In genomic region chr2:104476075-104476474, GRCh38 we compare ENCODE assay signal across 27 cellular contexts.
DNase-seq lines count a peak whose midpoint lies in the region; ATAC-seq and TF ChIP-seq lines count a peak whose summit lies in the region.
"Had no signal": no experiment of that assay in that cellular context is flagged by ENCODE, and none has a peak within 500 bp of the region (broad histone marks: within the 10 kb centered on the region; RNA-seq: fewer than 3 reads in every experiment).

No MANE protein-coding gene starts in this region.

- H3K27me3 ChIP-seq in OCI-LY3 (ENCODE audit: low read depth, low read length) (no peaks in the 10 kb centered on the region), right lobe of liver (no peaks in the 10 kb centered on the region)
- H3K27me3 ChIP-seq: MG63, Peyer's patch had no signal

- no peak overlapping the region for H3K4me3 ChIP-seq in OCI-LY3 (ENCODE audit: low read length)
- peak overlapping the region in 1 of 3 donors; percentile 46 for H3K4me3 ChIP-seq in right lobe of liver
- H3K4me3 ChIP-seq: MG63, SK-N-MC had no signal

- no peaks in the 10 kb centered on the region for H3K4me1 Mint-ChIP-seq in activated T-helper 17 cell treated with anti-CD3 and anti-CD28 coated beads, Interleukin-2, amount 50 U/mL, for 72 hours

- H3K27me3 Mint-ChIP-seq in activated T-helper 17 cell treated with anti-CD3 and anti-CD28 coated beads, Interleukin-2, amount 50 U/mL, for 72 hours = no peaks in the 10 kb centered on the region

- no peaks in the 10 kb centered on the region for H3K79me2 ChIP-seq in OCI-LY3 (ENCODE audit: low read length)

- intact Hi-C loops in right lobe of liver (cut with DNase I) = no loop called here
- intact Hi-C loops in Right ventricle myocardium superior (cut with DNase I) = no loop called here

- no peaks in the 10 kb centered on the region for H3K36me3 Mint-ChIP-seq in activated T-helper 17 cell treated with anti-CD3 and anti-CD28 coated beads, Interleukin-2, amount 50 U/mL, for 72 hours (ENCODE audit: low read depth)

- ATAC-seq in right lobe of liver = peak in 3 of 4 donors; percentile 38 to 65 (median 52)
- no peak for ATAC-seq in GM19397 (IDR thresholded peaks at IDR 0.05; ENCODE audit: unreplicated experiment)
- ATAC-seq in HG02623 (IDR thresholded peaks at IDR 0.05; ENCODE audit: unreplicated experiment) = no peak
- ATAC-seq in activated T-helper 17 cell treated with anti-CD3 and anti-CD28 coated beads, Interleukin-2, amount 50 U/mL, for 72 hours (replicated peaks) = no peak
- no peak for ATAC-seq in Right ventricle myocardium superior (ENCODE audit: poor library complexity)

- no peaks in the 10 kb centered on the region for H3K9me3 Mint-ChIP-seq in activated T-helper 17 cell treated with anti-CD3 and anti-CD28 coated beads, Interleukin-2, amount 50 U/mL, for 72 hours

- TF ChIP-seq CTCF in OCI-LY3 (IDR thresholded peaks at IDR 0.05; ENCODE audit: low read depth, low read length) (no peak), right lobe of liver (IDR thresholded peaks at IDR 0.05) (no peak)

- 0 out of 2 replicates have a peak overlapping the region, but pooled peaks have one; percentile 4 for H3K4me2 ChIP-seq in OCI-LY3 (ENCODE audit: low read length)

- H3K27ac ChIP-seq in OCI-LY3 (ENCODE audit: low read length) (no peak overlapping the region), right lobe of liver (peak overlapping the region in 1 of 3 donors; percentile 39), temporal lobe (ENCODE audit: low read depth, low read length) (peak overlapping the region; percentile 79)
- H3K27ac ChIP-seq: Peyer's patch, SK-N-MC had no signal

- no peak overlapping the region for H2AFZ ChIP-seq in OCI-LY3 (ENCODE audit: low read depth, low read length)

- H3K36me3 ChIP-seq in OCI-LY3 (replicated peaks; ENCODE audit: low read depth, low read length) (no peaks in the 10 kb centered on the region), right lobe of liver (no peaks in the 10 kb centered on the region)
- H3K36me3 ChIP-seq: MG63, Peyer's patch had no signal

- H4K20me1 ChIP-seq in OCI-LY3 (ENCODE audit: insufficient read depth, low read length) = no peaks in the 10 kb centered on the region

- H3K9ac ChIP-seq in OCI-LY3 (ENCODE audit: low read length) = no peak overlapping the region

- 53% methylated on average over 3 of the region's 3 CpGs for WGBS in right lobe of liver (ENCODE audit: insufficient coverage, low coverage, low lambda C conversion rate, missing lambda C conversion rate)

- no peak overlapping the region for H3K4me3 Mint-ChIP-seq in activated T-helper 17 cell treated with anti-CD3 and anti-CD28 coated beads, Interleukin-2, amount 50 U/mL, for 72 hours

- H3K27ac Mint-ChIP-seq in activated T-helper 17 cell treated with anti-CD3 and anti-CD28 coated beads, Interleukin-2, amount 50 U/mL, for 72 hours = no peak overlapping the region

- no peak for TF ChIP-seq POLR2A in right lobe of liver (IDR thresholded peaks at IDR 0.05)

- H3K4me1 ChIP-seq in OCI-LY3 (ENCODE audit: low read length) (peaks cover 23% of the 10 kb centered on the region), right lobe of liver (peaks cover 0 to 8% (median 0%) of the 10 kb centered on the region in 4 donors)

- H3K9me3 ChIP-seq in OCI-LY3 (ENCODE audit: insufficient read depth, low read length) (no peaks in the 10 kb centered on the region), right lobe of liver (no peaks in the 10 kb centered on the region)
- H3K9me3 ChIP-seq: MG63, Peyer's patch had no signal

- DNase-seq in globus pallidus (ENCODE audit: low spot score) (peak; percentile 61), right lobe of liver (no peak), Right ventricle myocardium superior (no peak)
- DNase-seq: ACHN, Calu3, DMS153, DND-41, HCEC 1CT, IMR-90, KG1, MG63, NCI-H1105 treated with DMSO at 0.1 percent for 48 hours, NCI-H146, NCI-H1930, NCI-H2107, NCI-H446 treated with DMSO at 0.1 percent for 48 hours, NCI-H526, NCI-H82, OCI-M1, Peyer's patch, SIG-M5 had no signal

Comparison
In these comparisons a context has a peak if more than half of its experiments do, and no peak if none do; other contexts are left out.
1. ATAC-seq: peak in right lobe of liver (3 of 4); none in GM19397 (single experiment), HG02623 (single experiment), activated T-helper 17 cell treated with anti-CD3 and anti-CD28 coated beads, Interleukin-2, amount 50 U/mL, for 72 hours (single experiment) and Right ventricle myocardium superior (single experiment).